Comparison of ENCODE assay signal across 8 cellular contexts in genomic region chr12:1592444-1593231, GRCh38. TPM values are rescaled to one million over a fixed set of nuclear protein-coding genes. Genes with fewer than 3 reads are reported as not detected.
DNase-seq lines count a peak whose midpoint lies in the region; ATAC-seq and TF ChIP-seq lines count a peak whose summit lies in the region.

No MANE protein-coding gene starts in this region.

- H3K4me3 Mint-ChIP-seq in type B pancreatic cell, result peak overlapping the region; percentile 91

- H3K9me3 ChIP-seq in neutrophil, result no peaks in the 10 kb centered on the region

- H3K27me3 ChIP-seq in neutrophil, result no peaks in the 10 kb centered on the region

- peaks cover 38% of the 10 kb centered on the region for H3K4me1 Mint-ChIP-seq in type B pancreatic cell (ENCODE audit: unreplicated experiment)

- H3K27me3 Mint-ChIP-seq in type B pancreatic cell, result peaks cover 4% of the 10 kb centered on the region

- peak overlapping the region; percentile 88 for H3K27ac Mint-ChIP-seq in type B pancreatic cell

- no peak for TF ChIP-seq CTCF in neutrophil (IDR thresholded peaks at IDR 0.05)
- peak; percentile 44 for TF ChIP-seq CTCF in type B pancreatic cell (conservative IDR thresholded peaks at IDR 0.05)

- H3K4me1 ChIP-seq in neutrophil (ENCODE audit: control insufficient read depth in 1 of 2, insufficient read depth in 1 of 2, low read depth in 1 of 2, low read length in 1 of 2), result peaks cover 36 to 43% of the 10 kb centered on the region in 2 experiments

- H3K36me3 Mint-ChIP-seq in type B pancreatic cell, result peaks cover 30% of the 10 kb centered on the region

- peak; percentile 27 for ATAC-seq in GM21526 (IDR thresholded peaks at IDR 0.05; ENCODE audit: low FRiP score, unreplicated experiment)

- peak overlapping the region; percentile 93 for H3K27ac ChIP-seq in neutrophil

- H3K9me3 Mint-ChIP-seq in type B pancreatic cell, result no peaks in the 10 kb centered on the region

- H3K36me3 ChIP-seq in neutrophil, result no peaks in the 10 kb centered on the region

- DNase-seq in AG20443 (ENCODE audit: low spot score), result peak; percentile 52
- peak; percentile 72 for DNase-seq in OCI-M1 (lab: John Stamatoyannopoulos, UW)
- peak; percentile 36 for DNase-seq in activated T-helper 1 cell treated with Interleukin-2 at 50 U/mL for 16 hours (ENCODE audit: low read depth)
- DNase-seq in fibroblast of peridontal ligament (ENCODE audit: extremely low read depth), result peak; percentile 57
- no peak for DNase-seq in type B pancreatic cell (ENCODE audit: extremely low spot score, unreplicated experiment)
- DNase-seq in epidermal melanocyte (ENCODE audit: insufficient read length, low spot score), result no peak

- H3K4me3 ChIP-seq in neutrophil (ENCODE audit: low read depth in 1 of 2, low read length in 1 of 2), result peak overlapping the region; percentile 74 to 79

RNA-seq across cellular contexts. Expression of gene FBXL14, which starts 1.7 kb away (rescaled TPM):
- 16.7 and 28.8 TPM in 2 replicates for total RNA-seq in type B pancreatic cell (ENCODE audit: low replicate concordance)

RNA-seq across cellular contexts. Expression of gene WNT5B, which starts 36.4 kb away (rescaled TPM):
- 11.3 and 42.9 TPM in 2 replicates for total RNA-seq in type B pancreatic cell (ENCODE audit: low replicate concordance)

Comparison
In these comparisons a context has a peak if more than half of its experiments do, and no peak if none do; other contexts are left out.
1. DNase-seq: peak in AG20443 (single experiment), OCI-M1 (single experiment), activated T-helper 1 cell treated with Interleukin-2 at 50 U/mL for 16 hours (single experiment) and fibroblast of peridontal ligament (single experiment); none in type B pancreatic cell (single experiment) and epidermal melanocyte (single experiment).